Comparison of ENCODE assay signal across 7 cellular contexts in genomic region chr6:25279748-25280616, GRCh38. TPM values are rescaled to one million over a fixed set of nuclear protein-coding genes. Genes with fewer than 3 reads are reported as not detected.
A peak's percentile ranks its signal among the peaks of the same experiment; 100 is the strongest.
DNase-seq lines count a peak whose midpoint lies in the region; TF ChIP-seq lines count a peak whose summit lies in the region.

No MANE protein-coding gene starts in this region.

- TF ChIP-seq POLR2A in esophagus squamous epithelium (IDR thresholded peaks at IDR 0.05), result no peak

- peaks cover 5 to 51% (median 8%) of the 10 kb centered on the region in 3 donors for H3K4me1 ChIP-seq in esophagus squamous epithelium

- H3K27me3 ChIP-seq in esophagus squamous epithelium, result peaks cover 0 to 2% (median 0%) of the 10 kb centered on the region in 4 donors

- intact Hi-C loops in esophagus squamous epithelium (cut with DNase I), result loop anchor here (5.0 to 10.0 kb wide), 2 partner anchors 212 to 315 kb away; no protein-coding TSS in a partner anchor

- peaks cover 40% of the 10 kb centered on the region for H3K4me1 Mint-ChIP-seq in neural crest cell

- H3K4me3 ChIP-seq in esophagus squamous epithelium, result peak overlapping the region; percentile 81 to 88 (median 86)

- whole genome bisulfite sequencing in esophagus squamous epithelium, 2 donors, result 3 to 9% methylated on average over 11 to 24 of the region's 38 CpGs

- no peaks in the 10 kb centered on the region for H3K36me3 ChIP-seq in esophagus squamous epithelium

- H3K36me3 Mint-ChIP-seq in neural crest cell (ENCODE audit: low read depth), result no peaks in the 10 kb centered on the region

- in situ Hi-C loops in GM13976 (cut with MboI; ENCODE audit: low sequenced_read_pairs, unreplicated experiment), result loop anchor here (5.0 kb wide), 1 partner anchor 212 kb away; no protein-coding TSS in a partner anchor

- H3K27ac Mint-ChIP-seq in neural crest cell (ENCODE audit: unreplicated experiment), result no peak overlapping the region

- H3K9me3 Mint-ChIP-seq in neural crest cell, result no peaks in the 10 kb centered on the region

- H3K9me3 ChIP-seq in esophagus squamous epithelium, result no peaks in the 10 kb centered on the region

- peaks cover 5% of the 10 kb centered on the region for H3K27me3 Mint-ChIP-seq in neural crest cell (ENCODE audit: low read depth)

- peak; percentile 62 for DNase-seq in GM13976 (ENCODE audit: low spot score)
- peak; percentile 27 for DNase-seq in HuH-7 (ENCODE audit: low spot score)
- peak; percentile 68 for DNase-seq in activated CD8-positive, alpha-beta memory T cell treated with anti-CD3 and anti-CD28 coated beads for 24 hours
- DNase-seq in esophagus squamous epithelium (lab: John Stamatoyannopoulos, UW), result no peak
- no peak for DNase-seq in neural crest cell (ENCODE audit: low read depth, low spot score)
- no peak for DNase-seq in NK-92 treated with Interleukin-12 subunit alpha and Interleukin-12 subunit beta, amount 100 ng/mL, for 24 hours (lab: John Stamatoyannopoulos, UW)
- no peak for DNase-seq in EL

- TF ChIP-seq CTCF in GM13976 (IDR thresholded peaks at IDR 0.05; ENCODE audit: borderline replicate concordance, control extremely low read depth, extremely low read depth, insufficient read depth, missing control alignments) (no peak), esophagus squamous epithelium (IDR thresholded peaks at IDR 0.05) (no peak), neural crest cell (conservative IDR thresholded peaks at IDR 0.05) (no peak)

- peak overlapping the region; percentile 94 for H3K4me3 Mint-ChIP-seq in neural crest cell

- peak overlapping the region; percentile 74 to 90 (median 87) for H3K27ac ChIP-seq in esophagus squamous epithelium

RNA-seq across cellular contexts. Expression of gene CARMIL1, which starts 0.8 kb away (rescaled TPM):
- total RNA-seq in esophagus squamous epithelium (10 to 100 TPM in 3 of 4 donors, 1 to 10 TPM in 1; 7.2 to 19.7 (median 18.3) TPM), neural crest cell (4.5 and 5.0 TPM in 2 replicates)

Comparison
In these comparisons a context has a peak if more than half of its experiments do, and no peak if none do; other contexts are left out.
1. DNase-seq: peak in GM13976 (single experiment), HuH-7 (single experiment) and activated CD8-positive, alpha-beta memory T cell treated with anti-CD3 and anti-CD28 coated beads for 24 hours (single experiment); none in esophagus squamous epithelium (single experiment), neural crest cell (single experiment), NK-92 treated with Interleukin-12 subunit alpha and Interleukin-12 subunit beta, amount 100 ng/mL, for 24 hours (single experiment) and EL (single experiment).